In genomic region chr1:3814771-3815561, GRCh38 we compare ENCODE assay signal across 18 cellular contexts. TPM values are rescaled to one million over a fixed set of nuclear protein-coding genes. Genes with fewer than 3 reads are reported as not detected.
"Had no signal": no experiment of that assay in that cellular context is flagged by ENCODE, and none has a peak within 500 bp of the region (broad histone marks: within the 10 kb centered on the region; RNA-seq: fewer than 3 reads in every experiment).

No MANE protein-coding gene starts in this region.

- H3K27ac ChIP-seq: foreskin keratinocyte, skin epidermis, stomach, thoracic aorta, transverse colon had no signal

- ATAC-seq: effector memory CD8-positive, alpha-beta T cell; foreskin keratinocyte; left lobe of liver; mucosa of descending colon; naive thymus-derived CD8-positive, alpha-beta T cell; sciatic nerve had no signal

- H3K27me3 ChIP-seq: foreskin keratinocyte, stomach, transverse colon had no signal

- H3K4me3 ChIP-seq: mucosa of descending colon, skin epidermis, stomach, thoracic aorta, transverse colon had no signal

- H3K4me3 Mint-ChIP-seq: dendritic cell treated with granulocyte-macrophage colony-stimulating factor and Interleukin-4, amounts not matched to agents 40 ng/mL and 50 ng/mL, for 4 days; effector memory CD8-positive, alpha-beta T cell; naive thymus-derived CD8-positive, alpha-beta T cell had no signal

- H3K27me3 Mint-ChIP-seq: dendritic cell treated with granulocyte-macrophage colony-stimulating factor and Interleukin-4, amounts not matched to agents 40 ng/mL and 50 ng/mL, for 4 days; effector memory CD8-positive, alpha-beta T cell; naive thymus-derived CD8-positive, alpha-beta T cell had no signal

- H3K9me3 Mint-ChIP-seq: dendritic cell treated with granulocyte-macrophage colony-stimulating factor and Interleukin-4, amounts not matched to agents 40 ng/mL and 50 ng/mL, for 4 days; effector memory CD8-positive, alpha-beta T cell; naive thymus-derived CD8-positive, alpha-beta T cell had no signal

- FAIRE-seq: colon had no signal

- H3K4me1 ChIP-seq: stomach, transverse colon had no signal

- DNase-seq: effector memory CD8-positive, alpha-beta T cell; foreskin keratinocyte; kidney glomerular epithelial cell; mucosa of descending colon; stimulated activated CD4-positive, alpha-beta T cell treated with anti-CD3 and anti-CD28 coated beads, Interleukin-2, amount 100 ng/mL, for 24 hours; stimulated activated CD4-positive, alpha-beta T cell treated with anti-CD3 and anti-CD28 coated beads, Interleukin-4, amount 100 ng/mL, for 4 hours; stimulated activated naive CD4-positive, alpha-beta T cell; stomach; substantia nigra; transverse colon had no signal

- H3K27ac Mint-ChIP-seq: dendritic cell treated with granulocyte-macrophage colony-stimulating factor and Interleukin-4, amounts not matched to agents 40 ng/mL and 50 ng/mL, for 4 days had no signal

- H3K9me3 ChIP-seq: mucosa of descending colon, stomach, thoracic aorta, transverse colon had no signal

RNA-seq across cellular contexts. Expression of gene SMIM1, which starts 42.4 kb away (rescaled TPM):
- total RNA-seq: stomach, transverse colon, urinary bladder had no signal
